In the genomic region with DNA sequence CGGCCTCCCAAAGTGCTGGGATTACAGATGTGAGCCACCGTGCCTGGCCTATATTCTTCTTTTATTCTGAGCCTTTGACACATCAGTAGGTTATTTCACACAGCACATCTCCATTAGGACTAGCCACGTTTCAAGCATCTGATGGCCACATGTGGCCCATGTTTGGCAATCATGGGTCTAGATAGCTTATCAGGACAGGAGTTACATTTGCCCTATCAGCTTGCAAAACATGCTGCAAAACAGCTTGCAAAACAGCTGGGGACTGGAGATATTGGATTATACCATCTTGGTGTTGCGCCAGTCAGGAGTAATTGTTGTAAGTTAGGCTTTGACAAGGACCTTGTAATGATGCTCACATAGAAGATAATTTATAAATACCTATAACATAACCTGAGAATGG, we compare ENCODE assay signal across 16 cellular contexts.
"Had no signal": no experiment of that assay in that cellular context is flagged by ENCODE, and none has a peak within 500 bp of the region (broad histone marks: within the 10 kb centered on the region; RNA-seq: fewer than 3 reads in every experiment).

No MANE protein-coding gene starts in this region.

- H3K27me3 ChIP-seq: breast epithelium, right atrium auricular region, tibial nerve, vagina had no signal

- H3K9me3 Mint-ChIP-seq: activated naive CD4-positive, alpha-beta T cell treated with anti-CD3 and anti-CD28 coated beads, Interleukin-2, amount 50 U/mL, for 24 hours; naive thymus-derived CD8-positive, alpha-beta T cell had no signal

- H3K36me3 ChIP-seq: breast epithelium, prostate gland, right atrium auricular region, vagina had no signal

- DNase-seq: activated CD4-positive, alpha-beta T cell treated with anti-CD3 and anti-CD28 coated beads, Interleukin-2, amount 50 U/mL, for 48 hours; activated gamma-delta T cell; naive thymus-derived CD8-positive, alpha-beta T cell; stimulated activated CD4-positive, alpha-beta T cell treated with anti-CD3 and anti-CD28 coated beads, Interleukin-12 subunit alpha, Interleukin-12 subunit beta, amount 100 ng/mL, for 4 hours; stimulated activated CD4-positive, alpha-beta T cell treated with anti-CD3 and anti-CD28 coated beads, Interleukin-1b, Interleukin-23, amount 100 ng/mL, for 48 hours; stimulated activated naive CD8-positive, alpha-beta T cell treated with anti-CD3 and anti-CD28 coated beads, Interleukin-15, Interleukin-2, amounts not matched to agents 100 U/mL and 50 U/mL, for 24 hours; substantia nigra; T1000 had no signal

- ATAC-seq: esophagus mucosa; naive thymus-derived CD8-positive, alpha-beta T cell; stimulated activated naive CD8-positive, alpha-beta T cell treated with anti-CD3 and anti-CD28 coated beads, Interleukin-15, Interleukin-2, amounts not matched to agents 100 U/mL and 50 U/mL, for 24 hours had no signal

- H3K9me3 ChIP-seq: breast epithelium, prostate gland, right atrium auricular region, tibial nerve, vagina had no signal

- H3K27ac ChIP-seq: breast epithelium, coronary artery, prostate gland, right atrium auricular region, tibial nerve, vagina had no signal

- H3K4me3 Mint-ChIP-seq: activated naive CD4-positive, alpha-beta T cell treated with anti-CD3 and anti-CD28 coated beads, Interleukin-2, amount 50 U/mL, for 24 hours; naive thymus-derived CD8-positive, alpha-beta T cell had no signal

- H3K4me1 ChIP-seq: breast epithelium, right atrium auricular region had no signal

- H3K4me3 ChIP-seq: breast epithelium, coronary artery, prostate gland, right atrium auricular region, tibial nerve, vagina had no signal

- H3K4me1 Mint-ChIP-seq: activated naive CD4-positive, alpha-beta T cell treated with anti-CD3 and anti-CD28 coated beads, Interleukin-2, amount 50 U/mL, for 24 hours had no signal

- H3K27ac Mint-ChIP-seq: activated naive CD4-positive, alpha-beta T cell treated with anti-CD3 and anti-CD28 coated beads, Interleukin-2, amount 50 U/mL, for 24 hours; naive thymus-derived CD8-positive, alpha-beta T cell had no signal

- H3K36me3 Mint-ChIP-seq: activated naive CD4-positive, alpha-beta T cell treated with anti-CD3 and anti-CD28 coated beads, Interleukin-2, amount 50 U/mL, for 24 hours; naive thymus-derived CD8-positive, alpha-beta T cell had no signal
